In the genomic region with DNA sequence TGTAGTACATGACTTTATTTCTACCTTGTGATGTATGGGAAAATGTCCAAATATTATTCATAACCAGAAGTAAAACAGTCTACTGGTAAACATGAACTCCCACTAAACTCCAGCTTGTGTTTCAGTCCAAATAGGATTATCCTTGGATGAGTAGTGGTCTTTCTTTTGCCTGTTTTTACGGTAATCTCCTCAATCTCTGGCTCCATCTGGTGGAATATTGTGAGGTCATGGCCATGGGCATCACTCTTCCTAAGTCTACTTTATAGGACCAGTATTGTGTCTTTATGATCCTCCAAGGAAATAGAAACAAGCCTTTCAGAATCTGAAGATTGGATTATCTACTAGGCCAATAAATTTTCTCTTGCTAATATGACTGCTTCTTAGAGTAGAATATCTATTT, we compare ENCODE assay signal across 11 cellular contexts.
DNase-seq lines count a peak whose midpoint lies in the region; ATAC-seq, FAIRE-seq and TF ChIP-seq lines count a peak whose summit lies in the region.
"Had no signal": no experiment of that assay in that cellular context is flagged by ENCODE, and none has a peak within 500 bp of the region (broad histone marks: within the 10 kb centered on the region; RNA-seq: fewer than 3 reads in every experiment).

No MANE protein-coding gene starts in this region.

- no peak overlapping the region for H3K27ac Mint-ChIP-seq in CD4-positive, alpha-beta T cell
- H3K27ac Mint-ChIP-seq: activated naive CD8-positive, alpha-beta T cell treated with anti-CD3 and anti-CD28 coated beads for 36 hours had no signal

- intact Hi-C loops in spleen (cut with DNase I; ENCODE audit: low total_unique reads) (no loop called here), tibial artery (cut with DNase I; ENCODE audit: low total_unique reads) (no loop called here)
- intact Hi-C loops in CD4-positive, alpha-beta T cell (cut with DNase I, micrococcal nuclease) = no loop called here

- H3K4me3 Mint-ChIP-seq in CD4-positive, alpha-beta T cell = no peak overlapping the region
- H3K4me3 Mint-ChIP-seq: activated naive CD8-positive, alpha-beta T cell treated with anti-CD3 and anti-CD28 coated beads for 36 hours had no signal

- ATAC-seq in CD4-positive, alpha-beta T cell (ENCODE audit: poor library complexity) = no peak
- ATAC-seq: left ventricle myocardium superior had no signal

- H3K27me3 Mint-ChIP-seq in CD4-positive, alpha-beta T cell = no peaks in the 10 kb centered on the region
- H3K27me3 Mint-ChIP-seq: activated naive CD8-positive, alpha-beta T cell treated with anti-CD3 and anti-CD28 coated beads for 36 hours had no signal

- H3K4me1 ChIP-seq in spleen (no peaks in the 10 kb centered on the region), tibial artery (peaks cover 0 to 6% (median 0%) of the 10 kb centered on the region in 4 donors)

- no peak for TF ChIP-seq POLR2A in spleen (IDR thresholded peaks at IDR 0.05)

- FAIRE-seq in bronchial epithelial cell (lab: Jason Lieb, UNC) = no peak

- H3K27me3 ChIP-seq in bronchial epithelial cell (ENCODE audit: control insufficient read depth, insufficient read depth, low read length) (no peaks in the 10 kb centered on the region), spleen (replicated peaks in 1 of 7) (no peaks in the 10 kb centered on the region), tibial artery (no peaks in the 10 kb centered on the region)
- no peaks in the 10 kb centered on the region for H3K27me3 ChIP-seq in CD4-positive, alpha-beta T cell (ENCODE audit: control insufficient read depth, insufficient read depth, low read length)

- no peaks in the 10 kb centered on the region for H3K9me3 ChIP-seq in spleen
- peaks cover 7% of the 10 kb centered on the region for H3K9me3 ChIP-seq in CD4-positive, alpha-beta T cell (ENCODE audit: control insufficient read depth, low read length)
- H3K9me3 ChIP-seq in tibial artery = no peaks in the 10 kb centered on the region

- H3K27ac ChIP-seq in spleen (no peak overlapping the region), tibial artery (no peak overlapping the region)
- no peak overlapping the region for H3K27ac ChIP-seq in CD4-positive, alpha-beta T cell (ENCODE audit: low read depth, low read length)

- H3K4me1 Mint-ChIP-seq in CD4-positive, alpha-beta T cell (ENCODE audit: low read depth) = no peaks in the 10 kb centered on the region
- H3K4me1 Mint-ChIP-seq: activated naive CD8-positive, alpha-beta T cell treated with anti-CD3 and anti-CD28 coated beads for 36 hours had no signal

- no peaks in the 10 kb centered on the region for H3K36me3 Mint-ChIP-seq in CD4-positive, alpha-beta T cell (ENCODE audit: low read depth)
- H3K36me3 Mint-ChIP-seq: activated naive CD8-positive, alpha-beta T cell treated with anti-CD3 and anti-CD28 coated beads for 36 hours had no signal

- POLR2A ChIA-PET in CD4-positive, alpha-beta T cell (lab: Charles Lee) = no interaction called here

- peak; percentile 21; the same call in 1 of the 3 replicates for TF ChIP-seq CTCF in GM12872 (IDR thresholded peaks at IDR 0.05; ENCODE audit: insufficient read depth, low read depth, low read length)
- TF ChIP-seq CTCF in bronchial epithelial cell (IDR thresholded peaks at IDR 0.05; ENCODE audit: insufficient read depth, low read length, severe bottlenecking) = peak; percentile 9
- no peak for TF ChIP-seq CTCF in spleen (IDR thresholded peaks at IDR 0.05 in 8 of 11, conservative IDR thresholded peaks at IDR 0.05 in 3 of 11)
- TF ChIP-seq CTCF in CD4-positive, alpha-beta T cell (IDR thresholded peaks at IDR 0.05) = no peak
- TF ChIP-seq CTCF in tibial artery (IDR thresholded peaks at IDR 0.05) = no peak

- peaks cover 8% of the 10 kb centered on the region for H3K9me3 Mint-ChIP-seq in CD4-positive, alpha-beta T cell

- H3K4me3 ChIP-seq in bronchial epithelial cell (ENCODE audit: low read depth, low read length) (no peak overlapping the region), spleen (no peak overlapping the region), tibial artery (no peak overlapping the region)

- DNase-seq in NCI-H345 treated with DMSO at 0.1 percent for 48 hours (lab: John Stamatoyannopoulos, UW; ENCODE audit: unreplicated experiment) (peak; percentile 33), bronchial epithelial cell (ENCODE audit: low read depth) (peak; percentile 13), medulla oblongata (ENCODE audit: extremely low spot score) (peak; percentile 26), spleen (no peak), tibial artery (no peak)
- DNase-seq in CD4-positive, alpha-beta T cell = no peak
- no peak for DNase-seq in activated effector memory CD4-positive, alpha-beta T cell treated with Interleukin-2 at 50 U/mL for 16 hours
- DNase-seq: activated CD4-positive, alpha-beta T cell treated with anti-CD3 and anti-CD28 coated beads for 4 hours; activated naive CD8-positive, alpha-beta T cell treated with anti-CD3 and anti-CD28 coated beads for 36 hours; left ventricle myocardium superior had no signal

- CTCF ChIA-PET in CD4-positive, alpha-beta T cell (lab: Charles Lee) = no interaction called here

- no peaks in the 10 kb centered on the region for H3K36me3 ChIP-seq in bronchial epithelial cell (ENCODE audit: control insufficient read depth, insufficient read depth, low read length)
- H3K36me3 ChIP-seq in spleen = no peaks in the 10 kb centered on the region
- H3K36me3 ChIP-seq in tibial artery = no peaks in the 10 kb centered on the region

- 50 to 76% (median 61%) methylated on average over 1 of the region's 1 CpG for WGBS in spleen, 5 donors

Comparison
In these comparisons a context has a peak if more than half of its experiments do, and no peak if none do; other contexts are left out.
1. CTCF ChIP-seq: peak in GM12872 (single experiment) and bronchial epithelial cell (single experiment); none in spleen (0 of 11), CD4-positive, alpha-beta T cell (single experiment) and tibial artery (0 of 2).
2. DNase-seq: peak in NCI-H345 treated with DMSO at 0.1 percent for 48 hours (single experiment), bronchial epithelial cell (single experiment) and medulla oblongata (single experiment); none in spleen (single experiment), CD4-positive, alpha-beta T cell (0 of 10), tibial artery (0 of 2) and activated effector memory CD4-positive, alpha-beta T cell treated with Interleukin-2 at 50 U/mL for 16 hours (single experiment).